ENCODE assay signal across 12 cellular contexts in genomic region chr1:202812176-202813026, GRCh38. TPM values are rescaled to one million over a fixed set of nuclear protein-coding genes. Genes with fewer than 3 reads are reported as not detected.
DNase-seq lines count a peak whose midpoint lies in the region; ATAC-seq, FAIRE-seq and TF ChIP-seq lines count a peak whose summit lies in the region.
"Had no signal": no experiment of that assay in that cellular context is flagged by ENCODE, and none has a peak within 500 bp of the region (broad histone marks: within the 10 kb centered on the region; RNA-seq: fewer than 3 reads in every experiment).

No MANE protein-coding gene starts in this region.

- TF ChIP-seq CTCF in HepG2 (CRISPR knock-in tag; IDR thresholded peaks at IDR 0.05) (no peak), right lobe of liver (IDR thresholded peaks at IDR 0.05) (no peak)

- peaks cover 7% of the 10 kb centered on the region for H3K79me2 ChIP-seq in HepG2 (ENCODE audit: insufficient read depth, low read length)

- BruUV-seq in HepG2 (replicated peaks; lab: Mats Ljungman, UMichigan): no TSS peak

- H3K36me3 ChIP-seq in HepG2 (replicated peaks in 1 of 2; ENCODE audit: control insufficient read depth in 1 of 2, insufficient read depth in 2 of 2, low read length in 2 of 2) (no peaks in the 10 kb centered on the region), right lobe of liver (no peaks in the 10 kb centered on the region), adipocyte (ENCODE audit: control insufficient read depth, insufficient read depth, low read length, severe bottlenecking) (no peaks in the 10 kb centered on the region)

- TF ChIP-seq RAD21 in HepG2 (CRISPR knock-in tag; IDR thresholded peaks at IDR 0.05): no peak

- H3K27ac ChIP-seq in HepG2 (ENCODE audit: extremely low read length, insufficient read depth, low read length): no peak overlapping the region
- H3K27ac ChIP-seq in right lobe of liver: no peak overlapping the region

- ATAC-seq in HepG2 (0 out of 3 replicates have a peak, but pooled peaks have one; percentile 3), right lobe of liver (no peak), left lobe of liver (no peak), HG02885 (IDR thresholded peaks at IDR 0.05; ENCODE audit: poor library complexity, unreplicated experiment) (no peak), GM21723 (IDR thresholded peaks at IDR 0.05; ENCODE audit: unreplicated experiment) (no peak)

- POLR2A ChIA-PET in HepG2 (lab: Yijun Ruan, JAX): interaction anchor here (1.2 to 4.2 kb wide), 5 partner anchors 9 to 195 kb away, joined by 4 to 74 read pairs (median 16); partner anchors contain the start of genes RABIF and TMEM183A

- WGBS in HepG2 (ENCODE audit: low lambda C conversion rate): 69% methylated on average over 4 of the region's 9 CpGs
- WGBS in right lobe of liver (ENCODE audit: insufficient coverage, low coverage, low lambda C conversion rate, missing lambda C conversion rate): 29% methylated on average over 1 of the region's 9 CpGs

- FAIRE-seq in HepG2 (lab: Jason Lieb, UNC): no peak
- FAIRE-seq: endometrium had no signal

- TF ChIP-seq EP300 in HepG2 (IDR thresholded peaks at IDR 0.05; ENCODE audit: low read depth in 2 of 2, low read length in 2 of 2) (no peak), HepG2 (CRISPR knock-in tag; IDR thresholded peaks at IDR 0.05; ENCODE audit: borderline replicate concordance) (no peak)

- peak; percentile 6 for DNase-seq in HepG2 (ENCODE audit: low spot score)
- no peak for DNase-seq in right lobe of liver
- DNase-seq in adipocyte (ENCODE audit: low read depth): peak; percentile 48
- peak; percentile 39 for DNase-seq in left lobe of liver (ENCODE audit: low spot score)
- no peak for DNase-seq in RPMI8226
- no peak for DNase-seq in DMS153 (lab: John Stamatoyannopoulos, UW)
- DNase-seq: NCI-H1092 treated with DMSO at 0.1 percent for 48 hours; stimulated activated CD4-positive, alpha-beta T cell treated with anti-CD3 and anti-CD28 coated beads, Interleukin-4, amount 100 ng/mL, for 4 hours had no signal

- peaks cover 49% of the 10 kb centered on the region for H3K4me1 ChIP-seq in HepG2 (ENCODE audit: insufficient read depth, low read length)
- H3K4me1 ChIP-seq in right lobe of liver: peaks cover 0 to 9% (median 3%) of the 10 kb centered on the region in 4 donors
- peaks cover 21% of the 10 kb centered on the region for H3K4me1 ChIP-seq in adipocyte (ENCODE audit: control insufficient read depth, insufficient read depth, low read length)

- no peak overlapping the region for H2AFZ ChIP-seq in HepG2 (ENCODE audit: low read length)

- H3K9me3 ChIP-seq in HepG2 (ENCODE audit: low read length) (no peaks in the 10 kb centered on the region), right lobe of liver (no peaks in the 10 kb centered on the region), adipocyte (ENCODE audit: control insufficient read depth, low read length) (no peaks in the 10 kb centered on the region)

- no peaks in the 10 kb centered on the region; a peak in 1 of 5 replicates for H3K27me3 ChIP-seq in HepG2 (ENCODE audit: control insufficient read depth in 1 of 2, insufficient read depth in 2 of 2, low read length in 2 of 2)
- no peaks in the 10 kb centered on the region for H3K27me3 ChIP-seq in right lobe of liver
- H3K27me3 ChIP-seq in adipocyte (replicated peaks; ENCODE audit: control insufficient read depth, insufficient read depth, low read length): no peaks in the 10 kb centered on the region

- H3K4me3 ChIP-seq in HepG2 (replicated peaks in 1 of 3; ENCODE audit: insufficient read depth in 1 of 3, low read depth in 2 of 3, low read length in 3 of 3): peak overlapping the region in 2 of 3 experiments; percentile 94 to 95; a peak in 2 of 6 replicates
- no peak overlapping the region for H3K4me3 ChIP-seq in right lobe of liver
- H3K4me3 ChIP-seq in adipocyte (ENCODE audit: low read length): peak overlapping the region; percentile 91

- 0 out of 4 replicates have a peak, but pooled peaks of 1 of the 2 experiments have one; percentile 13 for TF ChIP-seq POLR2A in HepG2 (IDR thresholded peaks at IDR 0.05; ENCODE audit: insufficient read depth in 1 of 2, low read depth in 2 of 2, low read length in 2 of 2)
- no peak for TF ChIP-seq POLR2A in right lobe of liver (IDR thresholded peaks at IDR 0.05)

- no peak overlapping the region for H3K9ac ChIP-seq in HepG2 (ENCODE audit: insufficient read depth, low read depth, low read length)
- H3K9ac ChIP-seq in adipocyte (ENCODE audit: low read length): no peak overlapping the region

- no peaks in the 10 kb centered on the region for H4K20me1 ChIP-seq in HepG2 (ENCODE audit: insufficient read depth, low read length)

- in situ Hi-C loops in HepG2 (cut with HindIII; ENCODE audit: extremely low pct_ligation_motif_present, low pct_unique_long_range_greater_than_20kb): loop anchor here (5.0 kb wide), 1 partner anchor 45 kb away; no protein-coding TSS in a partner anchor

- CTCF ChIA-PET in HepG2 (lab: Yijun Ruan, JAX; ENCODE audit: low intra/inter-chr PET ratio, low total read pairs): no interaction called here

- intact Hi-C loops in HepG2 (cut with micrococcal nuclease; ENCODE audit: unreplicated experiment) (no loop called here), right lobe of liver (cut with DNase I) (no loop called here)

- peak overlapping the region; percentile 96 for H3K4me2 ChIP-seq in HepG2 (ENCODE audit: low read depth, low read length)

TF ChIP-seq in HepG2, 621 proteins besides CTCF, POLR2A, EP300 and RAD21 (continues in another document):
- TF ChIP-seq ZNF20 (CRISPR knock-in tag; IDR thresholded peaks at IDR 0.05): no peak
- no peak for TF ChIP-seq SRF (IDR thresholded peaks at IDR 0.05; ENCODE audit: low read depth, low read length)
- TF ChIP-seq MAFF (IDR thresholded peaks at IDR 0.05; ENCODE audit: low read depth, low read length): no peak; the same call in 1 of the 2 replicates

RNA-seq across cellular contexts. Expression of gene PCAT6, which starts 1.6 kb away (rescaled TPM):
- total RNA-seq in HepG2 (2016; rRNA removed; fragmentation: Illumina TruSeq; extraction: Trizol) (0.55 and 0.60 TPM in 2 replicates), right lobe of liver (under 1 TPM in 2 of 6 experiments, not detected in 4; 0.49 to 0.86 TPM), left lobe of liver (0.65 TPM)
- 1.1 and 2.0 TPM in 2 replicates for total RNA-seq in HepG2 (2016; cell fraction: cytosol; rRNA removed; fragmentation: Illumina TruSeq; extraction: Trizol; ENCODE audit: low read depth)
- total RNA-seq in HepG2 (2016; cell fraction: insoluble cytoplasmic fraction; rRNA removed; fragmentation: Illumina TruSeq; extraction: Trizol): 0.84 TPM in 1 of 2 replicates, not detected in the other
- total RNA-seq in HepG2 (2016; cell fraction: membrane; rRNA removed; fragmentation: Illumina TruSeq; extraction: Trizol): 1.00 and 1.1 TPM in 2 replicates
- 0.94 TPM in 1 of 2 replicates, not detected in the other for total RNA-seq in HepG2 (2016; cell fraction: nucleus; rRNA removed; fragmentation: Illumina TruSeq; extraction: Trizol)
- polyA plus RNA-seq in HepG2 (2011; rRNA removed): 4.1 and 4.4 TPM in 2 replicates
- 4.5 and 8.3 TPM in 2 replicates for polyA plus RNA-seq in HepG2 (2011; cell fraction: cytosol; rRNA removed)
- polyA plus RNA-seq in HepG2 (2011; cell fraction: nucleus; rRNA removed): 9.5 and 12.7 TPM in 2 replicates
- 9.0 and 16.4 TPM in 2 replicates for polyA plus RNA-seq in HepG2 (2012)
- 6.2 and 6.7 TPM in 2 replicates for polyA plus RNA-seq in HepG2 (2016; cell fraction: cytosol; fragmentation: Illumina TruSeq; extraction: Trizol; ENCODE audit: low read depth)
- polyA plus RNA-seq in HepG2 (2016; cell fraction: insoluble cytoplasmic fraction; fragmentation: Illumina TruSeq; extraction: Trizol; ENCODE audit: low read depth): 1.0 and 1.8 TPM in 2 replicates
- 5.4 and 6.3 TPM in 2 replicates for polyA plus RNA-seq in HepG2 (2016; cell fraction: membrane; fragmentation: Illumina TruSeq; extraction: Trizol; ENCODE audit: low read depth)
- 3.8 and 4.4 TPM in 2 replicates for polyA plus RNA-seq in HepG2 (2016; cell fraction: nucleus; fragmentation: Illumina TruSeq; extraction: Trizol; ENCODE audit: insufficient read depth, low read depth)
- polyA minus RNA-seq in HepG2 (2011; rRNA and poly(A)+ RNA removed; ENCODE audit: low replicate concordance): 6.6 TPM in 1 of 2 replicates, not detected in the other
- polyA minus RNA-seq in HepG2 (2011; cell fraction: cytosol; rRNA and poly(A)+ RNA removed): 3.7 and 3.9 TPM in 2 replicates
- 0.90 and 1.7 TPM in 2 replicates for polyA minus RNA-seq in HepG2 (2011; cell fraction: nucleus; rRNA and poly(A)+ RNA removed)
- total RNA-seq: lung microvascular endothelial cell had no signal

RNA-seq across cellular contexts. Expression of gene KDM5B, which starts 4.2 kb away (rescaled TPM):
- total RNA-seq in HepG2 (2016; rRNA removed; fragmentation: Illumina TruSeq; extraction: Trizol): 33.1 and 34.2 TPM in 2 replicates
- total RNA-seq in HepG2 (2016; cell fraction: cytosol; rRNA removed; fragmentation: Illumina TruSeq; extraction: Trizol; ENCODE audit: low read depth): 19.5 and 20.3 TPM in 2 replicates
- 29.8 and 31.9 TPM in 2 replicates for total RNA-seq in HepG2 (2016; cell fraction: insoluble cytoplasmic fraction; rRNA removed; fragmentation: Illumina TruSeq; extraction: Trizol)
- 11.4 and 12.3 TPM in 2 replicates for total RNA-seq in HepG2 (2016; cell fraction: membrane; rRNA removed; fragmentation: Illumina TruSeq; extraction: Trizol)
- 54.3 and 61.2 TPM in 2 replicates for total RNA-seq in HepG2 (2016; cell fraction: nucleus; rRNA removed; fragmentation: Illumina TruSeq; extraction: Trizol)
- polyA plus RNA-seq in HepG2 (2011; rRNA removed): 26.5 and 35.4 TPM in 2 replicates
- polyA plus RNA-seq in HepG2 (2011; cell fraction: cytosol; rRNA removed): 22.1 and 28.3 TPM in 2 replicates
- 36.4 and 43.7 TPM in 2 replicates for polyA plus RNA-seq in HepG2 (2011; cell fraction: nucleus; rRNA removed)
- 26.9 and 31.1 TPM in 2 replicates for polyA plus RNA-seq in HepG2 (2012)
- polyA plus RNA-seq in HepG2 (2016; cell fraction: cytosol; fragmentation: Illumina TruSeq; extraction: Trizol; ENCODE audit: low read depth): 0.63 and 1.1 TPM in 2 replicates
- polyA plus RNA-seq in HepG2 (2016; cell fraction: insoluble cytoplasmic fraction; fragmentation: Illumina TruSeq; extraction: Trizol; ENCODE audit: low read depth): 22.0 and 23.8 TPM in 2 replicates
- polyA plus RNA-seq in HepG2 (2016; cell fraction: membrane; fragmentation: Illumina TruSeq; extraction: Trizol; ENCODE audit: low read depth): 2.8 and 3.0 TPM in 2 replicates
- polyA plus RNA-seq in HepG2 (2016; cell fraction: nucleus; fragmentation: Illumina TruSeq; extraction: Trizol; ENCODE audit: insufficient read depth, low read depth): 28.1 and 31.4 TPM in 2 replicates
- polyA minus RNA-seq in HepG2 (2011; rRNA and poly(A)+ RNA removed; ENCODE audit: low replicate concordance): 24.8 and 71.2 TPM in 2 replicates
- polyA minus RNA-seq in HepG2 (2011; cell fraction: cytosol; rRNA and poly(A)+ RNA removed): 58.9 and 59.9 TPM in 2 replicates
- polyA minus RNA-seq in HepG2 (2011; cell fraction: nucleus; rRNA and poly(A)+ RNA removed): 238 and 264 TPM in 2 replicates
- 10 to 100 TPM; 12.0 to 22.6 (median 16.1) TPM for total RNA-seq in right lobe of liver
- 17.1 TPM for total RNA-seq in left lobe of liver

Comparison
In these comparisons a context has a peak if more than half of its experiments do, and no peak if none do; other contexts are left out.
1. DNase-seq: peak in HepG2 (single experiment), adipocyte (single experiment) and left lobe of liver (single experiment); none in right lobe of liver (0 of 3), RPMI8226 (single experiment) and DMS153 (single experiment).
2. H3K4me3 ChIP-seq: peak in HepG2 (2 of 3) and adipocyte (single experiment); none in right lobe of liver (0 of 3).